ENCODE assay signal across 22 cellular contexts in the genomic region with DNA sequence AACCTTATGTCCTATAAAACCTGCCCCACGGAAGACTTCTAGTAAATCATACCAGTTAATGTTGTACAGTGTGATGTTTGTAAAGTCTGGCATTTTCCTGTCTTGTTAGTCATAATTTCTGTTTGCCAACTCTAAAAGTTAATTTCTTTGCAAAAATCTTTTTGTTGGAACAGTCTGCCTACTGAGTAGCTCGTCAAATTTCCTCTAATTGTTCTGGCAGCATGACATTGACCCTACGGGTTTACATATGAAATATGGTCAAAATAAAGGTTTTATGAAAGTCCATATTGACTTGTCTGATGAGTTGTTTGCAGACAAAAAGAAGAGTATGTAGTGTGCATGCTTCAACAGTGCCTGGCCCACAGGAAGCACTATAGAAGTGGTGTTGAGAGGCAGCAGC.
"Had no signal": no experiment of that assay in that cellular context is flagged by ENCODE, and none has a peak within 500 bp of the region (broad histone marks: within the 10 kb centered on the region; RNA-seq: fewer than 3 reads in every experiment).

No MANE protein-coding gene starts in this region.

- H3K4me1 ChIP-seq: gastrocnemius medialis, parathyroid adenoma, upper lobe of left lung had no signal

- H3K27ac ChIP-seq: brain microvascular endothelial cell, gastrocnemius medialis, left ventricle myocardium inferior, parathyroid adenoma, upper lobe of left lung, VCaP had no signal

- DNase-seq: activated CD4-positive, alpha-beta memory T cell treated with anti-CD3 and anti-CD28 coated beads, Interleukin-2, amount 10 ng/mL, durations not matched to agents 7 days and 5 days; activated CD4-positive, alpha-beta T cell treated with anti-CD3 and anti-CD28 coated beads, Interleukin-2, amount 10 ng/mL, durations not matched to agents 24 days and 14 days; activated effector memory CD4-positive, alpha-beta T cell treated with Interleukin-2 at 50 U/mL for 16 hours; activated T-cell treated with anti-CD3 and anti-CD28 coated beads, Interleukin-2, amount 50 U/mL, for 72 hours; anterior cingulate cortex; brain microvascular endothelial cell; central memory CD4-positive, alpha-beta T cell; gastrocnemius medialis; head of caudate nucleus; hypothalamus; left ventricle myocardium inferior; nephron progenitor cell; small intestine; stimulated activated CD4-positive, alpha-beta T cell treated with anti-CD3 and anti-CD28 coated beads, Interleukin-2, amount 100 ng/mL, for 24 hours; upper lobe of left lung had no signal

- H3K4me3 ChIP-seq: gastrocnemius medialis, left ventricle myocardium inferior, upper lobe of left lung had no signal

- ATAC-seq: activated CD4-positive, CD25-positive, alpha-beta regulatory T cell treated with anti-CD3 and anti-CD28 coated beads, Interleukin-2, amount 50 U/mL, for 24 hours; activated T-cell treated with anti-CD3 and anti-CD28 coated beads, Interleukin-2, amount 50 U/mL, for 72 hours; esophagus mucosa; gastrocnemius medialis; sciatic nerve; SK-N-SH treated with all-trans-retinoic acid at 6 μM for 48 hours; stimulated activated effector memory CD8-positive, alpha-beta T cell treated with anti-CD3 and anti-CD28 coated beads, Interleukin-12 subunit alpha, Interleukin-12 subunit beta, amount 100 ng/mL, for 72 hours had no signal

- H3K27me3 ChIP-seq: brain microvascular endothelial cell, gastrocnemius medialis, upper lobe of left lung had no signal

- H3K9me3 ChIP-seq: gastrocnemius medialis, left ventricle myocardium inferior, upper lobe of left lung had no signal
